ENCODE assay signal across 20 cellular contexts in the genomic region with DNA sequence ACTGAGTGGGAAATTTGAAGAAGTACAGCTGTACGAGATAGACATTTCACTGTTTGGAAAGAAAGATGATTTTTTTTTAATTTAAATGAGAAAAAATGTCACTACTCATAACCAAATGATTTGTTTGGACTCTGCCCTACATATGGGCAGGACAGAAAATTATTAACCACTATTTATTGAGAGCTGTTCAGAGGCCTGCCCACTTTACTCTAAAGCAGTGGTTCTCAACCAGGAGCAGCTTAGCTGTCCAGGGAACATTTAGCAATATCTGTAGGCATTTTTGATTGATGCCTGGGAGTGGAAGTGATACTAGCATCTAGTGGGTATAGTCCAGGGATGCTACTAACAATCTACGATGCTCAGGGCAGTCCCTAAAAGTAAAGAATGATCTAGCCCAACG. TPM values are rescaled to one million over a fixed set of nuclear protein-coding genes. Genes with fewer than 3 reads are reported as not detected.
DNase-seq lines count a peak whose midpoint lies in the region; ATAC-seq, FAIRE-seq and TF ChIP-seq lines count a peak whose summit lies in the region.
"Had no signal": no experiment of that assay in that cellular context is flagged by ENCODE, and none has a peak within 500 bp of the region (broad histone marks: within the 10 kb centered on the region; RNA-seq: fewer than 3 reads in every experiment).

No MANE protein-coding gene starts in this region.

- H3K36me3 ChIP-seq in BLaER1 treated with 17β-estradiol and CSF1 and Interleukin-3, amounts not matched to agents 10 nM and 100 nM, result no peaks in the 10 kb centered on the region
- H3K36me3 ChIP-seq in HUES48 (ENCODE audit: control insufficient read depth, insufficient read depth, low read length) (no peaks in the 10 kb centered on the region), HepG2 (replicated peaks in 1 of 2; ENCODE audit: control insufficient read depth in 1 of 2, insufficient read depth in 2 of 2, low read length in 2 of 2) (no peaks in the 10 kb centered on the region), prostate gland (no peaks in the 10 kb centered on the region)
- H3K36me3 ChIP-seq: BE2C had no signal

- intact Hi-C loops in HepG2 (cut with micrococcal nuclease; ENCODE audit: unreplicated experiment) (no loop called here), prostate gland (cut with DNase I) (no loop called here)

- TF ChIP-seq CTCF in WTC11 (IDR thresholded peaks at IDR 0.05) (no peak), HepG2 (CRISPR knock-in tag; IDR thresholded peaks at IDR 0.05) (no peak), prostate gland (IDR thresholded peaks at IDR 0.05) (no peak)

- peaks cover 17% of the 10 kb centered on the region for H3K9me3 Mint-ChIP-seq in WTC11
- H3K9me3 Mint-ChIP-seq: CD14-positive monocyte; CD8-positive, alpha-beta T cell had no signal

- H3K4me3 Mint-ChIP-seq in WTC11, result no peak overlapping the region
- H3K4me3 Mint-ChIP-seq: CD14-positive monocyte; CD8-positive, alpha-beta T cell had no signal

- no peak overlapping the region for H3K4me3 ChIP-seq in BLaER1 treated with 17β-estradiol and CSF1 and Interleukin-3, amounts not matched to agents 10 nM and 100 nM
- H3K4me3 ChIP-seq in HUES48 (ENCODE audit: low read depth, low read length) (no peak overlapping the region), HepG2 (replicated peaks in 1 of 3; ENCODE audit: insufficient read depth in 1 of 3, low read depth in 2 of 3, low read length in 3 of 3) (no peak overlapping the region), prostate gland (no peak overlapping the region)

- no peak overlapping the region for H3K9ac ChIP-seq in BLaER1 treated with 17β-estradiol and CSF1 and Interleukin-3, amounts not matched to agents 10 nM and 100 nM
- no peak overlapping the region for H3K9ac ChIP-seq in HUES48 (ENCODE audit: low read depth, low read length)
- no peak overlapping the region for H3K9ac ChIP-seq in HepG2 (ENCODE audit: insufficient read depth, low read depth, low read length)

- no peaks in the 10 kb centered on the region for H3K27me3 Mint-ChIP-seq in WTC11 (ENCODE audit: low read depth)

- peaks cover 27% of the 10 kb centered on the region for H3K4me1 Mint-ChIP-seq in WTC11
- H3K4me1 Mint-ChIP-seq: CD14-positive monocyte had no signal

- peaks cover 11 to 28% (median 16%) of the 10 kb centered on the region in 10 experiments for H3K4me1 ChIP-seq in BLaER1 treated with 17β-estradiol and CSF1 and Interleukin-3, amounts not matched to agents 10 nM and 100 nM
- H3K4me1 ChIP-seq in HUES48 (ENCODE audit: control insufficient read depth, insufficient read depth, low read length) (peaks cover 24% of the 10 kb centered on the region), HepG2 (ENCODE audit: insufficient read depth, low read length) (peaks cover 13% of the 10 kb centered on the region), prostate gland (replicated peaks) (no peaks in the 10 kb centered on the region)
- H3K4me1 ChIP-seq: BE2C had no signal

- H2AFZ ChIP-seq in HepG2 (ENCODE audit: low read length), result no peak overlapping the region

- in situ Hi-C loops in HepG2 (cut with HindIII; ENCODE audit: extremely low pct_ligation_motif_present, low pct_unique_long_range_greater_than_20kb), result no loop called here

- CTCF ChIA-PET in WTC11 (lab: Charles Lee) (interaction anchor here (1.2 kb wide), 1 partner anchor 35 kb away, joined by 3 read pairs; no protein-coding TSS in a partner anchor), HepG2 (lab: Yijun Ruan, JAX; ENCODE audit: low intra/inter-chr PET ratio, low total read pairs) (no interaction called here)

- no peaks in the 10 kb centered on the region for H4K20me1 ChIP-seq in BLaER1 treated with 17β-estradiol and CSF1 and Interleukin-3, amounts not matched to agents 10 nM and 100 nM
- no peaks in the 10 kb centered on the region for H4K20me1 ChIP-seq in HepG2 (ENCODE audit: insufficient read depth, low read length)

- TF ChIP-seq POLR2A in HepG2 (IDR thresholded peaks at IDR 0.05; ENCODE audit: insufficient read depth in 1 of 2, low read depth in 2 of 2, low read length in 2 of 2), result no peak
- no peak for TF ChIP-seq POLR2A in prostate gland (IDR thresholded peaks at IDR 0.05)

- no peaks in the 10 kb centered on the region for H3K9me3 ChIP-seq in BLaER1 treated with 17β-estradiol and CSF1 and Interleukin-3, amounts not matched to agents 10 nM and 100 nM (replicated peaks in 1 of 11)
- H3K9me3 ChIP-seq in HUES48 (ENCODE audit: control insufficient read depth, insufficient read depth, low read length), result no peaks in the 10 kb centered on the region
- no peaks in the 10 kb centered on the region for H3K9me3 ChIP-seq in HepG2 (ENCODE audit: low read length)
- no peaks in the 10 kb centered on the region for H3K9me3 ChIP-seq in prostate gland
- H3K9me3 ChIP-seq: BE2C had no signal

- H3K27me3 ChIP-seq in BLaER1 treated with 17β-estradiol and CSF1 and Interleukin-3, amounts not matched to agents 10 nM and 100 nM, result no peaks in the 10 kb centered on the region
- H3K27me3 ChIP-seq in HUES48 (ENCODE audit: control insufficient read depth, insufficient read depth, low read length) (no peaks in the 10 kb centered on the region), HepG2 (ENCODE audit: control insufficient read depth in 1 of 2, insufficient read depth in 2 of 2, low read length in 2 of 2) (no peaks in the 10 kb centered on the region), prostate gland (replicated peaks; ENCODE audit: insufficient read depth) (no peaks in the 10 kb centered on the region)

- BruUV-seq in HepG2 (replicated peaks; lab: Mats Ljungman, UMichigan), result no TSS peak

- H3K27ac Mint-ChIP-seq in WTC11, result peak overlapping the region; percentile 21
- H3K27ac Mint-ChIP-seq: CD14-positive monocyte; CD8-positive, alpha-beta T cell had no signal

- WGBS in HepG2 (ENCODE audit: low lambda C conversion rate), result 91% methylated on average over 3 of the region's 3 CpGs
- WGBS in prostate gland, result 97% methylated on average over 3 of the region's 3 CpGs

- TF ChIP-seq EP300 in HepG2 (IDR thresholded peaks at IDR 0.05; ENCODE audit: low read depth in 2 of 2, low read length in 2 of 2) (no peak), HepG2 (CRISPR knock-in tag; IDR thresholded peaks at IDR 0.05; ENCODE audit: borderline replicate concordance) (no peak)

- H3K27ac ChIP-seq in BLaER1 treated with 17β-estradiol and CSF1 and Interleukin-3, amounts not matched to agents 10 nM and 100 nM, result 0 out of 22 replicates have a peak overlapping the region, but pooled peaks of 1 of the 11 experiments have one; percentile 4
- H3K27ac ChIP-seq in HUES48 (ENCODE audit: low read depth, low read length), result peak overlapping the region; percentile 81
- no peak overlapping the region for H3K27ac ChIP-seq in HepG2 (ENCODE audit: extremely low read length, insufficient read depth, low read length)
- H3K27ac ChIP-seq in prostate gland, result no peak overlapping the region

- DNase-seq in WTC11 (ENCODE audit: low spot score) (no peak), HepG2 (ENCODE audit: low spot score) (peak; percentile 15), prostate gland (ENCODE audit: low spot score) (no peak), iPS-NIHi11 (ENCODE audit: low spot score) (no peak)
- DNase-seq in stimulated activated naive CD4-positive, alpha-beta T cell (lab: John Stamatoyannopoulos, UW), result no peak
- DNase-seq: BE2C; CD8-positive, alpha-beta T cell; COR-L47; DMS153; DMS79 treated with DMSO at 0.1 percent for 48 hours; EL had no signal

- peaks cover 15% of the 10 kb centered on the region for H3K36me3 Mint-ChIP-seq in WTC11
- H3K36me3 Mint-ChIP-seq: CD14-positive monocyte; CD8-positive, alpha-beta T cell had no signal

- no peaks in the 10 kb centered on the region for H3K79me2 ChIP-seq in HepG2 (ENCODE audit: insufficient read depth, low read length)

- ATAC-seq in WTC11, result no peak
- peak; percentile 71 for ATAC-seq in HepG2
- ATAC-seq in HG03521 (IDR thresholded peaks at IDR 0.05; ENCODE audit: unreplicated experiment), result no peak
- ATAC-seq: CD8-positive, alpha-beta T cell; HCT116 had no signal

- POLR2A ChIA-PET in WTC11 (lab: Charles Lee) (no interaction called here), HepG2 (lab: Yijun Ruan, JAX) (no interaction called here)

- no peak for TF ChIP-seq RAD21 in HepG2 (CRISPR knock-in tag; IDR thresholded peaks at IDR 0.05)

- peak overlapping the region in 9 of 11 experiments; percentile 36 to 60 (median 46); a peak in 15 of 22 replicates for H3K4me2 ChIP-seq in BLaER1 treated with 17β-estradiol and CSF1 and Interleukin-3, amounts not matched to agents 10 nM and 100 nM
- no peak overlapping the region for H3K4me2 ChIP-seq in HepG2 (ENCODE audit: low read depth, low read length)

- no peak for FAIRE-seq in HepG2 (lab: Jason Lieb, UNC)
- FAIRE-seq: A204.1, D721Med, G401.6, GM12891 had no signal

RNA-seq across cellular contexts. Expression of a gene that starts 13.4 kb away (rescaled TPM):
- total RNA-seq in WTC11 (2021) (16.1 to 16.9 TPM (median 16.2 TPM) in 3 replicates), HepG2 (2016; rRNA removed; fragmentation: Illumina TruSeq; extraction: Trizol) (8.5 and 12.1 TPM in 2 replicates), prostate gland (10 to 100 TPM; 10.7 to 76.2 TPM)
- total RNA-seq in HepG2 (2016; cell fraction: cytosol; rRNA removed; fragmentation: Illumina TruSeq; extraction: Trizol; ENCODE audit: low read depth), result 5.6 and 5.9 TPM in 2 replicates
- total RNA-seq in HepG2 (2016; cell fraction: insoluble cytoplasmic fraction; rRNA removed; fragmentation: Illumina TruSeq; extraction: Trizol), result 7.7 and 11.2 TPM in 2 replicates
- 6.9 TPM in 2 replicates for total RNA-seq in HepG2 (2016; cell fraction: membrane; rRNA removed; fragmentation: Illumina TruSeq; extraction: Trizol)
- total RNA-seq in HepG2 (2016; cell fraction: nucleus; rRNA removed; fragmentation: Illumina TruSeq; extraction: Trizol), result 16.8 and 19.4 TPM in 2 replicates
- 29.0 and 32.7 TPM in 2 replicates for polyA plus RNA-seq in HepG2 (2011; rRNA removed)
- 12.9 and 18.6 TPM in 2 replicates for polyA plus RNA-seq in HepG2 (2011; cell fraction: cytosol; rRNA removed)
- polyA plus RNA-seq in HepG2 (2011; cell fraction: nucleus; rRNA removed), result 57.8 and 94.9 TPM in 2 replicates
- 8.6 and 15.0 TPM in 2 replicates for polyA plus RNA-seq in HepG2 (2012)
- polyA plus RNA-seq in HepG2 (2016; cell fraction: cytosol; fragmentation: Illumina TruSeq; extraction: Trizol; ENCODE audit: low read depth), result 2.9 and 4.0 TPM in 2 replicates
- 10.4 and 11.2 TPM in 2 replicates for polyA plus RNA-seq in HepG2 (2016; cell fraction: insoluble cytoplasmic fraction; fragmentation: Illumina TruSeq; extraction: Trizol; ENCODE audit: low read depth)
- 5.0 and 5.4 TPM in 2 replicates for polyA plus RNA-seq in HepG2 (2016; cell fraction: membrane; fragmentation: Illumina TruSeq; extraction: Trizol; ENCODE audit: low read depth)
- polyA plus RNA-seq in HepG2 (2016; cell fraction: nucleus; fragmentation: Illumina TruSeq; extraction: Trizol; ENCODE audit: insufficient read depth, low read depth), result 9.2 and 13.2 TPM in 2 replicates
- polyA minus RNA-seq in HepG2 (2011; rRNA and poly(A)+ RNA removed; ENCODE audit: low replicate concordance), result 11.9 and 58.5 TPM in 2 replicates
- 9.8 and 12.7 TPM in 2 replicates for polyA minus RNA-seq in HepG2 (2011; cell fraction: cytosol; rRNA and poly(A)+ RNA removed)
- 102 and 146 TPM in 2 replicates for polyA minus RNA-seq in HepG2 (2011; cell fraction: nucleus; rRNA and poly(A)+ RNA removed)
- total RNA-seq: CD8-positive, alpha-beta T cell had no signal
